7 cellular contexts compared by ENCODE assay signal in the genomic region with DNA sequence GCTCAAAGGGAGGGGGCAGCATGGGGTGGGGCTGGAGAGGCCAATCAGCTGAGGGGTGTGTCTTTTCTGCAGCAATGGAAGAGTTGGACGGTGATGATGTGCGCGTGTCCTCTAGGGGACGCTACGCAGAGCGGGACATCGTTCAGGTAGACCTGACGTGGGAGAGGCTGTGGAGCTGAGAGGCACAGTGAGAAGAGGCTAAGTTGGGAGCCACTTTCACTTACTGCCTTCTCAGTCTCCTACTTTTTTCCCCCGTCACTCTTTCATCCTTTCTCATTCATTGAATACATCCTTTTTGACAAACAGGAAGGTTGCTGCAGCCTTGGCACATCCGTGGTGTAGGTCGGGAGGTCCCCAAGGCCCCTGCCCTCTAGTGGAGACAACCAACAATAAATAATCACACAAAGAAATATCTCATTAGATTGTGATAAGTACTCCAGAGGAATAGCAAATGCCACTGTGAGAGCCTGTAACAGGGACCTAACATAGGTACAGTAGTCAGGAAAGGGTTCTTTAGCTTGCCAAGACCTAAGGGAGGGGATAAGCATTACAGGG.
A peak's percentile ranks its signal among the peaks of the same experiment; 100 is the strongest.
DNase-seq lines count a peak whose midpoint lies in the region; ATAC-seq and TF ChIP-seq lines count a peak whose summit lies in the region.

No MANE protein-coding gene starts in this region.

- DNase-seq in NCI-H146 (lab: John Stamatoyannopoulos, UW) = peak; percentile 32
- peak; percentile 56 for DNase-seq in activated T-cell treated with anti-CD3 and anti-CD28 coated beads for 48 hours (ENCODE audit: low read depth)
- peak; percentile 82 for DNase-seq in iPS-NIHi7 (ENCODE audit: extremely low spot score)

- no peak for ATAC-seq in GM19452 (IDR thresholded peaks at IDR 0.05; ENCODE audit: unreplicated experiment)
- no peak for ATAC-seq in GM19324 (IDR thresholded peaks at IDR 0.05; ENCODE audit: low FRiP score, unreplicated experiment)
- ATAC-seq in HG03432 (IDR thresholded peaks at IDR 0.05; ENCODE audit: unreplicated experiment) = no peak

- H3K4me3 ChIP-seq in GM12875 (ENCODE audit: low read depth, low read length) = no peak overlapping the region

- peak; percentile 67 for TF ChIP-seq CTCF in GM12875 (IDR thresholded peaks at IDR 0.05; ENCODE audit: borderline replicate concordance, insufficient read depth, low read depth, low read length)

Comparison
In these comparisons a context has a peak if more than half of its experiments do, and no peak if none do; other contexts are left out.
1. DNase-seq: peak in every context shown above with its lines; median percentile 82 in iPS-NIHi7; 56 in activated T-cell treated with anti-CD3 and anti-CD28 coated beads for 48 hours; 32 in NCI-H146.